In genomic region chr22:50626856-50627451, GRCh38 we compare ENCODE assay signal across 7 cellular contexts. TPM values are rescaled to one million over a fixed set of nuclear protein-coding genes. Genes with fewer than 3 reads are reported as not detected.
DNase-seq lines count a peak whose midpoint lies in the region; ATAC-seq, FAIRE-seq and TF ChIP-seq lines count a peak whose summit lies in the region.
"Had no signal": no experiment of that assay in that cellular context is flagged by ENCODE, and none has a peak within 500 bp of the region (broad histone marks: within the 10 kb centered on the region; RNA-seq: fewer than 3 reads in every experiment).

No MANE protein-coding gene starts in this region.

- no peak overlapping the region for H3K9ac ChIP-seq in astrocyte (ENCODE audit: low read length)

- H4K20me1 ChIP-seq in astrocyte (ENCODE audit: insufficient read depth, low read length), result no peaks in the 10 kb centered on the region

- DNase-seq in astrocyte (ENCODE audit: low read depth), result no peak
- no peak for DNase-seq in naive B cell
- DNase-seq in stimulated activated CD4-positive, alpha-beta T cell treated with anti-CD3 and anti-CD28 coated beads, Interleukin-4, amount 100 ng/mL, for 4 hours, result no peak
- no peak for DNase-seq in activated CD8-positive, alpha-beta memory T cell treated with anti-CD3 and anti-CD28 coated beads, Interleukin-2, amount 50 U/mL, for 48 hours
- DNase-seq in kidney tubule cell (ENCODE audit: low spot score), result no peak
- DNase-seq: activated CD8-positive, alpha-beta memory T cell treated with anti-CD3 and anti-CD28 coated beads, Interleukin-2, amount 50 U/mL, for 4 hours had no signal

- H3K9me3 Mint-ChIP-seq in astrocyte (ENCODE audit: unreplicated experiment), result no peaks in the 10 kb centered on the region
- H3K9me3 Mint-ChIP-seq in naive B cell, result no peaks in the 10 kb centered on the region

- H3K27me3 Mint-ChIP-seq in astrocyte (ENCODE audit: low read depth, unreplicated experiment) (no peaks in the 10 kb centered on the region), naive B cell (no peaks in the 10 kb centered on the region)

- peaks cover 2% of the 10 kb centered on the region for H3K36me3 Mint-ChIP-seq in astrocyte (ENCODE audit: low read depth, unreplicated experiment)
- H3K36me3 Mint-ChIP-seq in naive B cell, result no peaks in the 10 kb centered on the region

- H3K79me2 ChIP-seq in astrocyte (ENCODE audit: insufficient read depth, low read length), result no peaks in the 10 kb centered on the region

- peak overlapping the region; percentile 84 for H3K4me3 Mint-ChIP-seq in astrocyte (ENCODE audit: unreplicated experiment)
- peak overlapping the region; percentile 80 to 89 (median 84) for H3K4me3 Mint-ChIP-seq in naive B cell

- H3K27ac Mint-ChIP-seq in astrocyte (ENCODE audit: unreplicated experiment) (no peak overlapping the region), naive B cell (peak overlapping the region in 3 of 6 donors; percentile 54 to 93 (median 64))

- H3K36me3 ChIP-seq in astrocyte (ENCODE audit: insufficient read depth, low read length), result no peaks in the 10 kb centered on the region

- no peak for TF ChIP-seq CTCF in astrocyte (IDR thresholded peaks at IDR 0.05; ENCODE audit: insufficient read depth, low read depth, low read length)

- no peak overlapping the region for H3K27ac ChIP-seq in astrocyte (ENCODE audit: low read depth, low read length)

- peak overlapping the region; percentile 89 for H2AFZ ChIP-seq in astrocyte (ENCODE audit: low read depth, low read length)

- ATAC-seq in naive B cell (ENCODE audit: low read depth in 2 of 2), result no peak

- FAIRE-seq in astrocyte (lab: Jason Lieb, UNC), result no peak

- peak overlapping the region; percentile 83; the same call in 1 of the 2 replicates for H3K4me3 ChIP-seq in GM08714 (ENCODE audit: low read length)
- peak overlapping the region; percentile 73 for H3K4me3 ChIP-seq in astrocyte (ENCODE audit: insufficient read depth, low read depth, low read length)

- peaks cover 13% of the 10 kb centered on the region for H3K4me1 ChIP-seq in astrocyte (ENCODE audit: insufficient read depth, low read length)

- no peaks in the 10 kb centered on the region for H3K9me3 ChIP-seq in astrocyte (ENCODE audit: insufficient read depth, low read depth, low read length)

- peaks cover 7% of the 10 kb centered on the region for H3K4me1 Mint-ChIP-seq in astrocyte (ENCODE audit: low read depth, unreplicated experiment)
- peaks cover 21 to 27% (median 22%) of the 10 kb centered on the region in 3 donors for H3K4me1 Mint-ChIP-seq in naive B cell

- H3K27me3 ChIP-seq in astrocyte (ENCODE audit: insufficient read depth, low read length), result no peaks in the 10 kb centered on the region

- peak overlapping the region; percentile 100 for H3K4me2 ChIP-seq in astrocyte (ENCODE audit: low read length)

RNA-seq across cellular contexts. Expression of gene ARSA, which starts 1.0 kb away (rescaled TPM):
- total RNA-seq in astrocyte, result 25.5 and 34.7 TPM in 2 replicates
- polyA plus RNA-seq in naive B cell (ENCODE audit: low read depth in 6 of 6), result 10 to 100 TPM in 2 of 6 donors, 1 to 10 TPM in 4; 7.5 to 12.5 (median 8.8) TPM

RNA-seq across cellular contexts. Expression of gene MAPK8IP2, which starts 26.4 kb away (rescaled TPM):
- total RNA-seq in astrocyte, result 4.7 and 5.9 TPM in 2 replicates
- under 1 TPM in 1 of 6 donors, not detected in 5; 0.04 TPM for polyA plus RNA-seq in naive B cell (ENCODE audit: low read depth in 6 of 6)

RNA-seq across cellular contexts. Expression of gene CHKB, which starts 44.3 kb away (rescaled TPM):
- total RNA-seq in astrocyte, result 36.1 and 40.7 TPM in 2 replicates
- polyA plus RNA-seq in naive B cell (ENCODE audit: low read depth in 6 of 6), result 10 to 100 TPM; 36.2 to 50.8 (median 42.0) TPM

RNA-seq across cellular contexts. Expression of gene SHANK3, which starts 45.7 kb away (rescaled TPM):
- 10.1 and 10.6 TPM in 2 replicates for total RNA-seq in astrocyte
- not detected for polyA plus RNA-seq in naive B cell (ENCODE audit: low read depth in 6 of 6)

RNA-seq across cellular contexts. Expression of gene CPT1B, which starts 48.7 kb away (rescaled TPM):
- 26.0 and 32.7 TPM in 2 replicates for total RNA-seq in astrocyte
- 1 to 10 TPM in 2 of 6 donors, under 1 TPM in 3, not detected in 1; 0.09 to 1.4 (median 1.00) TPM for polyA plus RNA-seq in naive B cell (ENCODE audit: low read depth in 6 of 6)
